ENCODE assay signal across 1 cellular context in genomic region chr3:138824114-138824506, GRCh38.
TF ChIP-seq lines count a peak whose summit lies in the region.

No MANE protein-coding gene starts in this region.

TF ChIP-seq in GM23338, 12 proteins besides CTCF, POLR2A, EP300 and RAD21:
- TF ChIP-seq ZNF462 (CRISPR knock-in tag; IDR thresholded peaks at IDR 0.05), result peak; percentile 60
- no peak for TF ChIP-seq EZH2 (IDR thresholded peaks at IDR 0.05; ENCODE audit: low read depth, unreplicated experiment)
TF ChIP-seq in GM23338: peak in this region for 1.
